Comparison of ENCODE assay signal across 8 cellular contexts in genomic region chr2:75646583-75647425, GRCh38.
DNase-seq lines count a peak whose midpoint lies in the region; ATAC-seq and TF ChIP-seq lines count a peak whose summit lies in the region.

MRPL19 (plus strand) TSS chr2:75646783; CDS start chr2:75646808, 25 bp downstream.

- TF ChIP-seq CTCF in AG09319 (IDR thresholded peaks at IDR 0.05; ENCODE audit: low read depth, low read length) = no peak

- peak; percentile 96 for ATAC-seq in GM19023 (IDR thresholded peaks at IDR 0.05; ENCODE audit: unreplicated experiment)
- ATAC-seq in HG03196 (IDR thresholded peaks at IDR 0.05; ENCODE audit: unreplicated experiment) = peak; percentile 96

- DNase-seq in AG09319 (ENCODE audit: extremely low read depth, low read depth) (peak; percentile 66), NCI-H345 (lab: John Stamatoyannopoulos, UW) (peak; percentile 89), caudate nucleus (lab: John Stamatoyannopoulos, UW) (peak; percentile 37 to 95 (median 85)), iris pigment epithelial cell (ENCODE audit: low read depth) (peak; percentile 95)
- DNase-seq in activated CD4-positive, CD25-positive, alpha-beta regulatory T cell (lab: John Stamatoyannopoulos, UW) = peak; percentile 51 to 61 (median 52)
- DNase-seq in stimulated activated CD4-positive, alpha-beta T cell treated with anti-CD3 and anti-CD28 coated beads, Interleukin-12 subunit alpha, Interleukin-12 subunit beta, amount 100 ng/mL, for 24 hours (ENCODE audit: low read depth in 2 of 2) = peak; percentile 57 to 67

- H3K27ac ChIP-seq in caudate nucleus (ENCODE audit: low read depth, low read length) = peak within 1 kb of the TSS; percentile 85

Comparison
In these comparisons a context has a peak if more than half of its experiments do, and no peak if none do; other contexts are left out.
1. Peak in every context shown above with its lines: DNase-seq, ATAC-seq and H3K27ac ChIP-seq.